In genomic region chr1:212286437-212287131, GRCh38 we compare ENCODE assay signal across 8 cellular contexts. TPM values are rescaled to one million over a fixed set of nuclear protein-coding genes. Genes with fewer than 3 reads are reported as not detected.
DNase-seq lines count a peak whose midpoint lies in the region; ATAC-seq and TF ChIP-seq lines count a peak whose summit lies in the region.

No MANE protein-coding gene starts in this region.

- TF ChIP-seq CTCF in choroid plexus epithelial cell (conservative IDR thresholded peaks at IDR 0.05; ENCODE audit: low read depth, low read length), result no peak

- no peaks in the 10 kb centered on the region for H3K9me3 ChIP-seq in NT2/D1 (ENCODE audit: insufficient read depth, low read length)

- H3K4me3 ChIP-seq in NT2/D1 (ENCODE audit: insufficient read length, low read depth) (peak overlapping the region; percentile 83), choroid plexus epithelial cell (ENCODE audit: low read depth, low read length) (peak overlapping the region; percentile 84)

- no peaks in the 10 kb centered on the region for H3K9me3 Mint-ChIP-seq in activated CD8-positive, alpha-beta memory T cell treated with anti-CD3 and anti-CD28 coated beads, Interleukin-2, amount 10 ng/mL, durations not matched to agents 7 days and 5 days (ENCODE audit: low read depth)

- no peaks in the 10 kb centered on the region for H3K36me3 ChIP-seq in NT2/D1 (ENCODE audit: insufficient read depth, insufficient read length, low read length)

- no peaks in the 10 kb centered on the region for H3K27me3 ChIP-seq in NT2/D1 (ENCODE audit: insufficient read depth, insufficient read length)

- peaks cover 13% of the 10 kb centered on the region for H3K36me3 Mint-ChIP-seq in activated CD8-positive, alpha-beta memory T cell treated with anti-CD3 and anti-CD28 coated beads, Interleukin-2, amount 10 ng/mL, durations not matched to agents 7 days and 5 days

- H3K27me3 Mint-ChIP-seq in activated CD8-positive, alpha-beta memory T cell treated with anti-CD3 and anti-CD28 coated beads, Interleukin-2, amount 10 ng/mL, durations not matched to agents 7 days and 5 days, result no peaks in the 10 kb centered on the region

- H3K4me1 Mint-ChIP-seq in activated CD8-positive, alpha-beta memory T cell treated with anti-CD3 and anti-CD28 coated beads, Interleukin-2, amount 10 ng/mL, durations not matched to agents 7 days and 5 days, result peaks cover 50% of the 10 kb centered on the region

- peak overlapping the region; percentile 87 for H3K27ac Mint-ChIP-seq in activated CD8-positive, alpha-beta memory T cell treated with anti-CD3 and anti-CD28 coated beads, Interleukin-2, amount 10 ng/mL, durations not matched to agents 7 days and 5 days

- H3K4me1 ChIP-seq in NT2/D1 (ENCODE audit: insufficient read depth, insufficient read length), result no peaks in the 10 kb centered on the region

- peak overlapping the region; percentile 95 for H3K9ac ChIP-seq in NT2/D1 (ENCODE audit: insufficient read length, low read depth)

- CTCF ChIA-PET in activated CD8-positive, alpha-beta memory T cell treated with anti-CD3 and anti-CD28 coated beads, Interleukin-2, amount 10 ng/mL, durations not matched to agents 7 days and 5 days (lab: Charles Lee), result interaction anchor here (0.6 to 2.8 kb wide), 15 partner anchors 10 to 606 kb away, joined by 3 to 25 read pairs (median 3); partner anchors contain the start of genes DTL and INTS7

- H3K4me3 Mint-ChIP-seq in activated CD8-positive, alpha-beta memory T cell treated with anti-CD3 and anti-CD28 coated beads, Interleukin-2, amount 10 ng/mL, durations not matched to agents 7 days and 5 days, result peak overlapping the region; percentile 90

- ATAC-seq in activated CD8-positive, alpha-beta memory T cell treated with anti-CD3 and anti-CD28 coated beads, Interleukin-2, amount 10 ng/mL, durations not matched to agents 7 days and 5 days, result no peak
- ATAC-seq in GM19328 (IDR thresholded peaks at IDR 0.05; ENCODE audit: unreplicated experiment), result no peak
- no peak for ATAC-seq in esophagus mucosa

- no peak for DNase-seq in activated CD8-positive, alpha-beta memory T cell treated with anti-CD3 and anti-CD28 coated beads, Interleukin-2, amount 10 ng/mL, durations not matched to agents 7 days and 5 days
- no peak for DNase-seq in activated CD8-positive, alpha-beta memory T cell treated with anti-CD3 and anti-CD28 coated beads, Interleukin-2, amount 50 U/mL, for 48 hours
- DNase-seq in NT2/D1 (ENCODE audit: low read depth, low spot score) (no peak), choroid plexus epithelial cell (ENCODE audit: low read depth) (peak; percentile 19), midbrain (lab: John Stamatoyannopoulos, UW) (peak; percentile 39), NCI-H1048 (lab: John Stamatoyannopoulos, UW) (no peak)

RNA-seq across cellular contexts. Expression of gene PPP2R5A, which starts 1.4 kb away (rescaled TPM):
- total RNA-seq in activated CD8-positive, alpha-beta memory T cell treated with anti-CD3 and anti-CD28 coated beads, Interleukin-2, amount 10 ng/mL, durations not matched to agents 7 days and 5 days, result 10 to 100 TPM; 42.7 to 44.0 TPM
- total RNA-seq in esophagus mucosa, result 55.7 TPM

Comparison
In these comparisons a context has a peak if more than half of its experiments do, and no peak if none do; other contexts are left out.
1. DNase-seq: peak in choroid plexus epithelial cell (single experiment) and midbrain (single experiment); none in activated CD8-positive, alpha-beta memory T cell treated with anti-CD3 and anti-CD28 coated beads, Interleukin-2, amount 10 ng/mL, durations not matched to agents 7 days and 5 days (single experiment), activated CD8-positive, alpha-beta memory T cell treated with anti-CD3 and anti-CD28 coated beads, Interleukin-2, amount 50 U/mL, for 48 hours (single experiment), NT2/D1 (single experiment) and NCI-H1048 (single experiment).